In the genomic region with DNA sequence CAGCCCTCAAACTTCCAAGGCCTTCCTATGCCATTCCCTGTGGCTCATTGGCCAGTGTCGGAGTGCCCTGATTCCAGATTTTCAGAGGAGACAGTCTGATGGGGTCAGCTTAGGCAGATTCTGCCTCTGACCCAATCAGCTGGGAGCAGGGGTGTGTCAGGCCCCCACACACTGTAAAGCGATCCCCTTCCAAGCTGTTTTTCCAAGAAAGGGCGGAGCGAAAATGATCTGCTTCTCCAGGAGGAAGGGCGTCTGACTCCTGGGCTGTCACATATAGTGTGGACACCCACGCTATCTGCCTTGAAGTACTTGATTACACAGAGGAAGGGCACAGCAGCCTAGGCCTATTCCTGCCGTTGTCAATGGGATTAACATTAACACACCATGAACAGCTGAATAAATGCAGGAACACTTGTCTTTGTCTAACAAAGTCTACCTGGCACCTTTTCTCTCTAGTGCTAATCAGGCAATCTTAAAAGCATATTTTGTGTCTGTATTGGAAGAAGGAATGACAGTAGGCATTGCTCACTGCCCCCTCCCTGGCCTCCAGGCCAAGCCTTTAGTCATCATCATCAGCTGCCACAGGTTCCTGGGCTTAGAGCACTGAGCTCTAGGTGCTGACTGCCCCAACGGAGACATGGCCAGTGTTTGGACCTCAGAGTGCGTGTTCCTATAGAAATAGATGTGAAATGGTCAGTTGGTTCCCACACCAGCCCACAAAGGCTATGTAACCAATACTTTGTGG, we compare ENCODE assay signal across 1 cellular context.
TF ChIP-seq lines count a peak whose summit lies in the region.

No MANE protein-coding gene starts in this region.

TF ChIP-seq in SK-N-SH, 30 proteins besides CTCF, POLR2A, EP300 and RAD21 (continued from another document):
- no peak for TF ChIP-seq EZH2phosphoT487 (IDR thresholded peaks at IDR 0.05; ENCODE audit: borderline replicate concordance, low read depth)
TF ChIP-seq in SK-N-SH: peak in this region for 0.
